ENCODE assay signal across 10 cellular contexts in the genomic region with DNA sequence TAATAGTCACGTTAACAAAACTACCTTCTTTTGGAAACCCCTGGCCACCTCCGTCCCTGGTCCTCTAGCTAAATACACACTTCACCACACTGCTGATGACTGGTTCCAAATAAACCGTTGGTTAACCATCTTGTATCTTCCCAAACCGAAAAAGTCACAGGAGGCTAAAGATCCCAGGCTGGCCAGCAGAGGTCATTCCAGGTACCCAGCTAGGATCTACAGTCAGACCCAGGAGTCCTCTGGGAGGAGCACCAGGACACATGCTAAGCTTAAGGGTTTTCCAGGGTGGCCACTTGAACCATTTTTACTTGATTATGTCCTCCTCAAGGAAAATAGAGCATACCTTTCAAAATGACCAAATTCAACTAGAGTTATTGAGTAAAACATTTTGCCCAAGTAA.
DNase-seq lines count a peak whose midpoint lies in the region; ATAC-seq and TF ChIP-seq lines count a peak whose summit lies in the region.
"Had no signal": no experiment of that assay in that cellular context is flagged by ENCODE, and none has a peak within 500 bp of the region (broad histone marks: within the 10 kb centered on the region; RNA-seq: fewer than 3 reads in every experiment).

No MANE protein-coding gene starts in this region.

- no peak overlapping the region for H2AK5ac ChIP-seq in mesendoderm (ENCODE audit: low read length)

- H3K4me1 Mint-ChIP-seq in activated naive CD8-positive, alpha-beta T cell treated with anti-CD3 and anti-CD28 coated beads for 36 hours: peaks cover 93% of the 10 kb centered on the region

- H3K79me2 ChIP-seq in mesendoderm (ENCODE audit: control insufficient read depth, insufficient read depth, low read length): no peaks in the 10 kb centered on the region

- no peaks in the 10 kb centered on the region for H3K27me3 Mint-ChIP-seq in activated naive CD8-positive, alpha-beta T cell treated with anti-CD3 and anti-CD28 coated beads for 36 hours

- WGBS in mesendoderm (ENCODE audit: extremely low coverage, insufficient coverage, low lambda C conversion rate): no CpG with 5 or more reads among the region's 4 CpGs

- H3K27ac Mint-ChIP-seq in activated naive CD8-positive, alpha-beta T cell treated with anti-CD3 and anti-CD28 coated beads for 36 hours: peak overlapping the region; percentile 98

- H3K36me3 ChIP-seq in BE2C (no peaks in the 10 kb centered on the region; the same call in 1 of the 2 replicates), mesendoderm (ENCODE audit: control insufficient read depth, insufficient read depth, low read length) (no peaks in the 10 kb centered on the region)

- H3K56ac ChIP-seq in mesendoderm (ENCODE audit: low read length): no peak overlapping the region

- H3K18ac ChIP-seq in mesendoderm (ENCODE audit: low read length): no peak overlapping the region

- H3K9me3 ChIP-seq in BE2C: no peaks in the 10 kb centered on the region

- no peak overlapping the region for H3K4me2 ChIP-seq in mesendoderm (ENCODE audit: low read length)

- H3K23ac ChIP-seq in mesendoderm (ENCODE audit: low read length): no peak overlapping the region

- peaks cover 94% of the 10 kb centered on the region for H3K36me3 Mint-ChIP-seq in activated naive CD8-positive, alpha-beta T cell treated with anti-CD3 and anti-CD28 coated beads for 36 hours

- no peak overlapping the region for H4K5ac ChIP-seq in mesendoderm (ENCODE audit: low read length)

- H4K8ac ChIP-seq in mesendoderm (ENCODE audit: low read depth, low read length): no peak overlapping the region

- 0 out of 2 replicates have a peak, but pooled peaks have one; percentile 8 for TF ChIP-seq CTCF in BE2C (IDR thresholded peaks at IDR 0.05; ENCODE audit: low read depth, low read length)

- H3K79me1 ChIP-seq in mesendoderm (ENCODE audit: low read length): no peaks in the 10 kb centered on the region

- H3K4ac ChIP-seq in mesendoderm (ENCODE audit: low read depth, low read length): no peak overlapping the region

- H3K4me3 ChIP-seq in BE2C (ENCODE audit: low read depth, low read length): no peak overlapping the region
- H3K4me3 ChIP-seq in mesendoderm (ENCODE audit: low read length): no peak overlapping the region

- H3K27me3 ChIP-seq in BE2C (no peaks in the 10 kb centered on the region), mesendoderm (ENCODE audit: insufficient read depth, low read length, poor library complexity) (no peaks in the 10 kb centered on the region)

- H3K9ac ChIP-seq in mesendoderm (ENCODE audit: low read length): no peak overlapping the region

- peak overlapping the region; percentile 78 for H3K4me3 Mint-ChIP-seq in activated naive CD8-positive, alpha-beta T cell treated with anti-CD3 and anti-CD28 coated beads for 36 hours

- intact Hi-C loops in left ventricle myocardium superior (cut with micrococcal nuclease): no loop called here

- no peaks in the 10 kb centered on the region for H3K4me1 ChIP-seq in BE2C
- H3K4me1 ChIP-seq in mesendoderm (ENCODE audit: control insufficient read depth, low read depth, low read length): no peaks in the 10 kb centered on the region

- no peak overlapping the region for H2BK15ac ChIP-seq in mesendoderm (replicated peaks; ENCODE audit: low read depth)

- ATAC-seq in GM19397 (IDR thresholded peaks at IDR 0.05; ENCODE audit: unreplicated experiment) (no peak), left ventricle myocardium superior (no peak)

- no peak overlapping the region for H2BK5ac ChIP-seq in mesendoderm (ENCODE audit: low read length)

- H3K9me3 Mint-ChIP-seq in activated naive CD8-positive, alpha-beta T cell treated with anti-CD3 and anti-CD28 coated beads for 36 hours: no peaks in the 10 kb centered on the region

- H3K27ac ChIP-seq in mesendoderm (ENCODE audit: low read depth, low read length): no peak overlapping the region

- H2BK120ac ChIP-seq in mesendoderm (ENCODE audit: low read depth, low read length): no peak overlapping the region

- DNase-seq in BE2C (no peak), HPDE6-E6E7 (ENCODE audit: extremely low spot score) (peak; percentile 17), mesendoderm (peak; percentile 64), NCI-H226 (no peak), mucosa of gallbladder (ENCODE audit: low spot score) (no peak), left ventricle myocardium superior (no peak)
- DNase-seq in activated naive CD8-positive, alpha-beta T cell treated with anti-CD3 and anti-CD28 coated beads for 36 hours: no peak
- DNase-seq: DND-41, NCI-H187 treated with DMSO at 0.1 percent for 48 hours had no signal

Comparison
In these comparisons a context has a peak if more than half of its experiments do, and no peak if none do; other contexts are left out.
1. DNase-seq: peak in HPDE6-E6E7 (single experiment) and mesendoderm (single experiment); none in BE2C (single experiment), activated naive CD8-positive, alpha-beta T cell treated with anti-CD3 and anti-CD28 coated beads for 36 hours (single experiment), NCI-H226 (single experiment), mucosa of gallbladder (single experiment) and left ventricle myocardium superior (single experiment).